In genomic region chr3:18246336-18247060, GRCh38 we compare ENCODE assay signal across 17 cellular contexts.
DNase-seq lines count a peak whose midpoint lies in the region; ATAC-seq lines count a peak whose summit lies in the region.
"Had no signal": no experiment of that assay in that cellular context is flagged by ENCODE, and none has a peak within 500 bp of the region (broad histone marks: within the 10 kb centered on the region; RNA-seq: fewer than 3 reads in every experiment).

No MANE protein-coding gene starts in this region.

- DNase-seq in NCI-H748 (lab: John Stamatoyannopoulos, UW; ENCODE audit: unreplicated experiment) (peak; percentile 51), NCI-H748 treated with DMSO at 0.1 percent for 48 hours (lab: John Stamatoyannopoulos, UW) (no peak), NCI-H2171 treated with DMSO at 0.1 percent for 48 hours (lab: John Stamatoyannopoulos, UW) (peak; percentile 49), astrocyte of the hippocampus (ENCODE audit: low read depth, low spot score) (peak; percentile 60), renal cortical epithelial cell (ENCODE audit: low read depth) (peak; percentile 6), DMS79 (lab: John Stamatoyannopoulos, UW) (no peak)
- DNase-seq in activated CD8-positive, alpha-beta T cell treated with anti-CD3 and anti-CD28 coated beads, Interleukin-2, amount 10 ng/mL, durations not matched to agents 7 days and 5 days: no peak
- no peak for DNase-seq in activated naive CD8-positive, alpha-beta T cell treated with anti-CD3 and anti-CD28 coated beads for 36 hours
- DNase-seq: BE2C; CD4-positive, alpha-beta memory T cell; HFFc6; NCI-H2029; NCI-H510A treated with DMSO at 0.1 percent for 48 hours had no signal

- H3K27ac Mint-ChIP-seq in activated CD8-positive, alpha-beta T cell treated with anti-CD3 and anti-CD28 coated beads, Interleukin-2, amount 10 ng/mL, durations not matched to agents 7 days and 5 days: no peak overlapping the region
- no peak overlapping the region for H3K27ac Mint-ChIP-seq in activated naive CD8-positive, alpha-beta T cell treated with anti-CD3 and anti-CD28 coated beads for 36 hours
- H3K27ac Mint-ChIP-seq: HFFc6 had no signal

- no peaks in the 10 kb centered on the region for H3K9me3 Mint-ChIP-seq in activated CD8-positive, alpha-beta T cell treated with anti-CD3 and anti-CD28 coated beads, Interleukin-2, amount 10 ng/mL, durations not matched to agents 7 days and 5 days (ENCODE audit: insufficient read depth)
- no peaks in the 10 kb centered on the region for H3K9me3 Mint-ChIP-seq in activated naive CD8-positive, alpha-beta T cell treated with anti-CD3 and anti-CD28 coated beads for 36 hours
- H3K9me3 Mint-ChIP-seq: HFFc6 had no signal

- CTCF ChIA-PET in activated CD8-positive, alpha-beta T cell treated with anti-CD3 and anti-CD28 coated beads, Interleukin-2, amount 10 ng/mL, durations not matched to agents 7 days and 5 days (lab: Charles Lee): no interaction called here

- H3K36me3 Mint-ChIP-seq in activated CD8-positive, alpha-beta T cell treated with anti-CD3 and anti-CD28 coated beads, Interleukin-2, amount 10 ng/mL, durations not matched to agents 7 days and 5 days (ENCODE audit: low read depth): no peaks in the 10 kb centered on the region
- no peaks in the 10 kb centered on the region for H3K36me3 Mint-ChIP-seq in activated naive CD8-positive, alpha-beta T cell treated with anti-CD3 and anti-CD28 coated beads for 36 hours
- H3K36me3 Mint-ChIP-seq: CD4-positive, alpha-beta memory T cell had no signal

- ATAC-seq in activated CD8-positive, alpha-beta T cell treated with anti-CD3 and anti-CD28 coated beads, Interleukin-2, amount 10 ng/mL, durations not matched to agents 7 days and 5 days: no peak
- ATAC-seq: A549, K562, Panc1, Right ventricle myocardium inferior had no signal

- no peaks in the 10 kb centered on the region for H3K4me1 Mint-ChIP-seq in activated CD8-positive, alpha-beta T cell treated with anti-CD3 and anti-CD28 coated beads, Interleukin-2, amount 10 ng/mL, durations not matched to agents 7 days and 5 days (ENCODE audit: low read depth)
- H3K4me1 Mint-ChIP-seq in activated naive CD8-positive, alpha-beta T cell treated with anti-CD3 and anti-CD28 coated beads for 36 hours: peaks cover 5% of the 10 kb centered on the region

- H3K27me3 Mint-ChIP-seq in activated CD8-positive, alpha-beta T cell treated with anti-CD3 and anti-CD28 coated beads, Interleukin-2, amount 10 ng/mL, durations not matched to agents 7 days and 5 days (ENCODE audit: low read depth): peaks cover 5% of the 10 kb centered on the region
- H3K27me3 Mint-ChIP-seq in activated naive CD8-positive, alpha-beta T cell treated with anti-CD3 and anti-CD28 coated beads for 36 hours: no peaks in the 10 kb centered on the region

- POLR2A ChIA-PET in activated CD8-positive, alpha-beta T cell treated with anti-CD3 and anti-CD28 coated beads, Interleukin-2, amount 10 ng/mL, durations not matched to agents 7 days and 5 days (lab: Charles Lee): no interaction called here

- H3K4me3 Mint-ChIP-seq in activated CD8-positive, alpha-beta T cell treated with anti-CD3 and anti-CD28 coated beads, Interleukin-2, amount 10 ng/mL, durations not matched to agents 7 days and 5 days: no peak overlapping the region
- no peak overlapping the region for H3K4me3 Mint-ChIP-seq in activated naive CD8-positive, alpha-beta T cell treated with anti-CD3 and anti-CD28 coated beads for 36 hours
- H3K4me3 Mint-ChIP-seq: CD4-positive, alpha-beta memory T cell; HFFc6 had no signal

Comparison
In these comparisons a context has a peak if more than half of its experiments do, and no peak if none do; other contexts are left out.
1. DNase-seq: peak in NCI-H748 (single experiment), NCI-H2171 treated with DMSO at 0.1 percent for 48 hours (single experiment), astrocyte of the hippocampus (single experiment) and renal cortical epithelial cell (single experiment); none in NCI-H748 treated with DMSO at 0.1 percent for 48 hours (single experiment), activated CD8-positive, alpha-beta T cell treated with anti-CD3 and anti-CD28 coated beads, Interleukin-2, amount 10 ng/mL, durations not matched to agents 7 days and 5 days (single experiment), activated naive CD8-positive, alpha-beta T cell treated with anti-CD3 and anti-CD28 coated beads for 36 hours (single experiment) and DMS79 (single experiment).